1 cellular context compared by ENCODE assay signal in genomic region chr9:87712801-87713277, GRCh38.
A peak's percentile ranks its signal among the peaks of the same experiment; 100 is the strongest.
TF ChIP-seq lines count a peak whose summit lies in the region.

No MANE protein-coding gene starts in this region.

TF ChIP-seq in K562, 482 proteins besides CTCF, POLR2A, EP300 and RAD21 (continued from another document and continues in another):
- TF ChIP-seq ZBTB26 (CRISPR knock-in tag; IDR thresholded peaks at IDR 0.05), result no peak
- TF ChIP-seq RBM17 (IDR thresholded peaks at IDR 0.05; ENCODE audit: borderline replicate concordance, low read depth, low read length), result no peak
- no peak for TF ChIP-seq PTBP1 (IDR thresholded peaks at IDR 0.05; ENCODE audit: low read depth, low read length)
- TF ChIP-seq TFAM (CRISPR knock-in tag; conservative IDR thresholded peaks at IDR 0.05), result no peak
- peak in 1 of 2 experiments; percentile 62; a peak in 1 of 4 replicates for TF ChIP-seq KDM1A (IDR thresholded peaks at IDR 0.05)
- TF ChIP-seq HLTF (IDR thresholded peaks at IDR 0.05), result 0 out of 2 replicates have a peak, but pooled peaks have one; percentile 91
- TF ChIP-seq DMBX1 (CRISPR knock-in tag; IDR thresholded peaks at IDR 0.05; ENCODE audit: borderline replicate concordance), result no peak
- TF ChIP-seq USF1 (CRISPR knock-in tag; IDR thresholded peaks at IDR 0.05), result no peak
- no peak for TF ChIP-seq SNIP1 (IDR thresholded peaks at IDR 0.05; ENCODE audit: low read depth)
- TF ChIP-seq TSC22D4 (tag; IDR thresholded peaks at IDR 0.05), result no peak; the same call in 1 of the 2 replicates
- TF ChIP-seq ZNF75A (CRISPR knock-in tag; IDR thresholded peaks at IDR 0.05), result no peak
- TF ChIP-seq FOXK2 (conservative IDR thresholded peaks at IDR 0.05 in 1 of 2, IDR thresholded peaks at IDR 0.05 in 1 of 2; ENCODE audit: low read depth in 2 of 2), result 0 out of 4 replicates have a peak, but pooled peaks of 1 of the 2 experiments have one; percentile 32
- TF ChIP-seq E2F4 (CRISPR knock-in tag; IDR thresholded peaks at IDR 0.05; ENCODE audit: low read depth), result no peak
- TF ChIP-seq TARDBP (IDR thresholded peaks at IDR 0.05), result no peak
- TF ChIP-seq TAF9B (IDR thresholded peaks at IDR 0.05; ENCODE audit: partially characterized antibody), result no peak
- TF ChIP-seq MYNN (IDR thresholded peaks at IDR 0.05), result 0 out of 2 replicates have a peak, but pooled peaks have one; percentile 0
- TF ChIP-seq MYNN (CRISPR knock-in tag; IDR thresholded peaks at IDR 0.05), result no peak
- TF ChIP-seq ZBTB8A (IDR thresholded peaks at IDR 0.05; ENCODE audit: partially characterized antibody), result no peak
- TF ChIP-seq ZNF512 (tag; IDR thresholded peaks at IDR 0.05), result no peak
- no peak for TF ChIP-seq ZNF23 (CRISPR knock-in tag; IDR thresholded peaks at IDR 0.05)
- no peak for TF ChIP-seq SRSF1 (IDR thresholded peaks at IDR 0.05; ENCODE audit: low read depth, low read length)
- TF ChIP-seq USF2 (CRISPR knock-in tag; IDR thresholded peaks at IDR 0.05), result no peak
- no peak for TF ChIP-seq ATF7 (IDR thresholded peaks at IDR 0.05)
- TF ChIP-seq ZNF696 (CRISPR knock-in tag; conservative IDR thresholded peaks at IDR 0.05), result no peak
- TF ChIP-seq HMG20B (CRISPR knock-in tag; IDR thresholded peaks at IDR 0.05), result no peak
- 0 out of 2 replicates have a peak, but pooled peaks have one; percentile 55 for TF ChIP-seq ARID2 (IDR thresholded peaks at IDR 0.05)
- TF ChIP-seq AFF1 (IDR thresholded peaks at IDR 0.05; ENCODE audit: low read depth in 1 of 2, partially characterized antibody in 2 of 2), result no peak
- TF ChIP-seq CHD2 (IDR thresholded peaks at IDR 0.05; ENCODE audit: low read depth, low read length), result no peak
- no peak for TF ChIP-seq ZNF3 (CRISPR knock-in tag; IDR thresholded peaks at IDR 0.05)
- no peak for TF ChIP-seq SRF (CRISPR knock-in tag; IDR thresholded peaks at IDR 0.05)
- no peak for TF ChIP-seq NRF1 (conservative IDR thresholded peaks at IDR 0.05 in 1 of 2, IDR thresholded peaks at IDR 0.05 in 1 of 2)
- TF ChIP-seq ZFX (CRISPR knock-in tag; IDR thresholded peaks at IDR 0.05), result no peak
- no peak for TF ChIP-seq ZNF431 (CRISPR knock-in tag; IDR thresholded peaks at IDR 0.05)
- no peak for TF ChIP-seq MTA2 (IDR thresholded peaks at IDR 0.05; ENCODE audit: low read depth)
- peak; percentile 38; the same call in 1 of the 2 replicates for TF ChIP-seq MYBL2 (IDR thresholded peaks at IDR 0.05; ENCODE audit: low read depth)
- TF ChIP-seq MYBL2 (CRISPR knock-in tag; IDR thresholded peaks at IDR 0.05; ENCODE audit: borderline replicate concordance), result no peak
- TF ChIP-seq HNRNPH1 (optimal IDR thresholded peaks at IDR 0.05; ENCODE audit: low read depth, low read length), result no peak
- no peak for TF ChIP-seq ZNF511 (CRISPR knock-in tag; IDR thresholded peaks at IDR 0.05)
- no peak for TF ChIP-seq AFF4 (CRISPR knock-in tag; IDR thresholded peaks at IDR 0.05)
- TF ChIP-seq ARNT (IDR thresholded peaks at IDR 0.05), result no peak
- no peak for TF ChIP-seq GTF2F1 (IDR thresholded peaks at IDR 0.05; ENCODE audit: low read depth, low read length)
- no peak for TF ChIP-seq THRA (IDR thresholded peaks at IDR 0.05)
- no peak for TF ChIP-seq ZNF324 (CRISPR knock-in tag; IDR thresholded peaks at IDR 0.05)
